In the genomic region with DNA sequence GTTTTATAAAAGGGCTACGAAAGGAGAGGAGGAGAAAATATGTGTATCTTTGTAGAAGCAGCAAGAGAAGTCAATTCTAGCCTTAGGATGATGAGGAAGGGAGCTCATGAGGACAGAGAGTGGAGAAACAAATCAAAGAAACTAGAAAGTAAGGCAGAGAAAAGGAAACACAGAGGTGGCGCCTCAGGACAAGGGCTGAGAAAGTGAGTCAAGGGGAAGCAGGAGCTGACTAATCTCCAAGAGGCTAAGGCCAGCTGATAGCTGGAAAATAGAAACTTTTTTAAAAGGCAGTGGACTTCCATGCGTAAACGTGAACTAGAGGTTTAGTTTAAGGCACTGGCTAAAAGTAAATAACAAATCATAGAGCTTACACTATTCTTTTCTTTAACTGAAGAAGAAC, we compare ENCODE assay signal across 11 cellular contexts.
DNase-seq lines count a peak whose midpoint lies in the region; ATAC-seq and TF ChIP-seq lines count a peak whose summit lies in the region.
"Had no signal": no experiment of that assay in that cellular context is flagged by ENCODE, and none has a peak within 500 bp of the region (broad histone marks: within the 10 kb centered on the region; RNA-seq: fewer than 3 reads in every experiment).

No MANE protein-coding gene starts in this region.

- intact Hi-C loops in OCI-LY7 (cut with micrococcal nuclease; ENCODE audit: unreplicated experiment) = no loop called here

- ATAC-seq in HG03378 (IDR thresholded peaks at IDR 0.05; ENCODE audit: unreplicated experiment) = no peak
- ATAC-seq in GM21825 (IDR thresholded peaks at IDR 0.05; ENCODE audit: unreplicated experiment) = no peak

- H3K4me3 Mint-ChIP-seq in T-helper 1 cell treated with Interleukin-12 subunit alpha and Interleukin-12 subunit beta and Interleukin-4 antibody, amounts not matched to agents 30 μg/mL and 1 μg/mL, for 36 hours = no peak overlapping the region
- no peak overlapping the region for H3K4me3 Mint-ChIP-seq in chondrocyte (ENCODE audit: unreplicated experiment)

- DNase-seq in T-helper 1 cell (no peak), OCI-LY7 (ENCODE audit: low spot score) (no peak), chondrocyte (ENCODE audit: low spot score) (no peak), pulmonary artery endothelial cell (ENCODE audit: low read depth, low spot score) (peak; percentile 40), pons (ENCODE audit: low spot score) (no peak)
- DNase-seq: NCI-H1436, transverse colon had no signal

- CTCF ChIA-PET in OCI-LY7 (lab: Charles Lee; ENCODE audit: unreplicated experiment) = interaction anchor here (1.0 kb wide), 1 partner anchor 9 kb away, joined by 3 read pairs; no protein-coding TSS in a partner anchor

- BruUV-seq in OCI-LY7 (replicated peaks; lab: Mats Ljungman, UMichigan) = no TSS peak

- H3K9me3 Mint-ChIP-seq in T-helper 1 cell treated with Interleukin-12 subunit alpha and Interleukin-12 subunit beta and Interleukin-4 antibody, amounts not matched to agents 30 μg/mL and 1 μg/mL, for 36 hours = no peaks in the 10 kb centered on the region
- no peaks in the 10 kb centered on the region for H3K9me3 Mint-ChIP-seq in chondrocyte (ENCODE audit: low read depth)

- H3K27me3 Mint-ChIP-seq in T-helper 1 cell treated with Interleukin-12 subunit alpha and Interleukin-12 subunit beta and Interleukin-4 antibody, amounts not matched to agents 30 μg/mL and 1 μg/mL, for 36 hours (ENCODE audit: low read depth) = no peaks in the 10 kb centered on the region
- no peaks in the 10 kb centered on the region for H3K27me3 Mint-ChIP-seq in chondrocyte (ENCODE audit: low read depth)

- no peak overlapping the region for H3K4me3 ChIP-seq in OCI-LY7 (ENCODE audit: low read depth, low read length, poor library complexity, severe bottlenecking)
- H3K4me3 ChIP-seq: GM12878, transverse colon had no signal

- no peaks in the 10 kb centered on the region for H4K20me1 ChIP-seq in OCI-LY7 (ENCODE audit: insufficient read depth, low read length)

- peak overlapping the region; percentile 52; the same call in 1 of the 2 replicates for H3K4me2 ChIP-seq in OCI-LY7 (ENCODE audit: low read length)

- H3K79me2 ChIP-seq in OCI-LY7 (ENCODE audit: insufficient read depth, low read depth, low read length) = no peaks in the 10 kb centered on the region; the same call in 1 of the 2 replicates

- H3K36me3 ChIP-seq in OCI-LY7 (ENCODE audit: insufficient read depth, low read length) = peaks cover 19% of the 10 kb centered on the region
- H3K36me3 ChIP-seq: transverse colon had no signal

- peaks cover 45% of the 10 kb centered on the region for H3K36me3 Mint-ChIP-seq in T-helper 1 cell treated with Interleukin-12 subunit alpha and Interleukin-12 subunit beta and Interleukin-4 antibody, amounts not matched to agents 30 μg/mL and 1 μg/mL, for 36 hours (ENCODE audit: low read depth)
- peaks cover 6% of the 10 kb centered on the region for H3K36me3 Mint-ChIP-seq in chondrocyte (ENCODE audit: low read depth)

- H2AFZ ChIP-seq in OCI-LY7 (ENCODE audit: low read length) = no peak overlapping the region

- POLR2A ChIA-PET in OCI-LY7 (lab: Charles Lee) = interaction anchor here (0.6 to 4.2 kb wide), 15 partner anchors 7 to 287 kb away, joined by 3 to 45 read pairs (median 3); no protein-coding TSS in a partner anchor

- H3K4me1 Mint-ChIP-seq in T-helper 1 cell treated with Interleukin-12 subunit alpha and Interleukin-12 subunit beta and Interleukin-4 antibody, amounts not matched to agents 30 μg/mL and 1 μg/mL, for 36 hours (ENCODE audit: low read depth) = peaks cover 69% of the 10 kb centered on the region
- H3K4me1 Mint-ChIP-seq in chondrocyte (ENCODE audit: low read depth) = peaks cover 21% of the 10 kb centered on the region

- TF ChIP-seq CTCF in OCI-LY7 (conservative IDR thresholded peaks at IDR 0.05; ENCODE audit: low read length) = no peak
- TF ChIP-seq CTCF in chondrocyte (IDR thresholded peaks at IDR 0.05) = no peak

- H3K27ac ChIP-seq in OCI-LY7 (ENCODE audit: low read depth, low read length, poor library complexity, severe bottlenecking) = no peak overlapping the region
- H3K27ac ChIP-seq: transverse colon had no signal

- H3K27ac Mint-ChIP-seq in T-helper 1 cell treated with Interleukin-12 subunit alpha and Interleukin-12 subunit beta and Interleukin-4 antibody, amounts not matched to agents 30 μg/mL and 1 μg/mL, for 36 hours = peak overlapping the region; percentile 9
- H3K27ac Mint-ChIP-seq in chondrocyte (ENCODE audit: unreplicated experiment) = peak overlapping the region; percentile 42

- no peaks in the 10 kb centered on the region for H3K9me2 ChIP-seq in OCI-LY7 (ENCODE audit: insufficient read depth, low read length)

- peaks cover 63% of the 10 kb centered on the region for H3K4me1 ChIP-seq in OCI-LY7 (ENCODE audit: insufficient read depth, low read length, poor library complexity, severe bottlenecking)

- H3K9me3 ChIP-seq in OCI-LY7 (ENCODE audit: low read length) = no peaks in the 10 kb centered on the region
- H3K9me3 ChIP-seq: transverse colon had no signal
